ENCODE assay signal across 10 cellular contexts in genomic region chr2:174750923-174751441, GRCh38. TPM values are rescaled to one million over a fixed set of nuclear protein-coding genes. Genes with fewer than 3 reads are reported as not detected.
DNase-seq lines count a peak whose midpoint lies in the region; ATAC-seq and TF ChIP-seq lines count a peak whose summit lies in the region.
"Had no signal": no experiment of that assay in that cellular context is flagged by ENCODE, and none has a peak within 500 bp of the region (broad histone marks: within the 10 kb centered on the region; RNA-seq: fewer than 3 reads in every experiment).

No MANE protein-coding gene starts in this region.

- no peaks in the 10 kb centered on the region for H3K36me3 Mint-ChIP-seq in activated CD4-positive, alpha-beta memory T cell treated with anti-CD3 and anti-CD28 coated beads for 36 hours

- intact Hi-C loops in activated CD4-positive, alpha-beta memory T cell treated with anti-CD3 and anti-CD28 coated beads for 36 hours (cut with micrococcal nuclease) = loop anchor here (2.0 to 5.0 kb wide), 5 partner anchors 20 to 476 kb away; no protein-coding TSS in a partner anchor
- intact Hi-C loops in ovary (cut with DNase I) = no loop called here

- no peaks in the 10 kb centered on the region for H3K9me3 Mint-ChIP-seq in activated CD4-positive, alpha-beta memory T cell treated with anti-CD3 and anti-CD28 coated beads for 36 hours

- H3K4me3 ChIP-seq in ovary = no peak overlapping the region
- H3K4me3 ChIP-seq: ascending aorta, lung had no signal

- CTCF ChIA-PET in activated CD4-positive, alpha-beta memory T cell treated with anti-CD3 and anti-CD28 coated beads for 36 hours (lab: Charles Lee) = interaction anchor here (0.6 to 5.1 kb wide), 13 partner anchors 13 to 254 kb away, joined by 3 to 97 read pairs (median 4); partner anchors contain the start of genes CHN1 and CHRNA1

- H3K27me3 ChIP-seq in ovary = no peaks in the 10 kb centered on the region
- H3K27me3 ChIP-seq: ascending aorta had no signal

- WGBS in ovary, 3 donors = 87 to 91% (median 88%) methylated on average over 5 of the region's 5 CpGs

- TF ChIP-seq POLR2A in ovary (IDR thresholded peaks at IDR 0.05) = no peak

- peak overlapping the region; percentile 28 for H3K4me3 Mint-ChIP-seq in activated CD4-positive, alpha-beta memory T cell treated with anti-CD3 and anti-CD28 coated beads for 36 hours

- H3K9me3 ChIP-seq in ovary = no peaks in the 10 kb centered on the region
- H3K9me3 ChIP-seq: ascending aorta had no signal

- H3K27ac ChIP-seq in ovary = no peak overlapping the region
- H3K27ac ChIP-seq: ascending aorta had no signal

- H3K4me1 Mint-ChIP-seq in activated CD4-positive, alpha-beta memory T cell treated with anti-CD3 and anti-CD28 coated beads for 36 hours (ENCODE audit: low read depth) = peaks cover 48% of the 10 kb centered on the region

- H3K4me1 ChIP-seq in ovary (ENCODE audit: insufficient read depth) = no peaks in the 10 kb centered on the region
- H3K4me1 ChIP-seq: ascending aorta had no signal

- peak; percentile 43 for ATAC-seq in HG03064 (IDR thresholded peaks at IDR 0.05; ENCODE audit: low read depth, unreplicated experiment)

- DNase-seq in activated effector memory CD4-positive, alpha-beta T cell treated with anti-CD3 and anti-CD28 coated beads, Interleukin-2, amount 50 U/mL, for 16 hours = peak; percentile 78
- no peak for DNase-seq in activated effector memory CD4-positive, alpha-beta T cell treated with Interleukin-2 at 50 U/mL for 16 hours
- peak; percentile 69 for DNase-seq in activated CD4-positive, alpha-beta memory T cell treated with anti-CD3 and anti-CD28 coated beads for 36 hours
- peak; percentile 50 for DNase-seq in stimulated activated naive CD4-positive, alpha-beta T cell treated with Interleukin-2 at 50 U/mL for 16 hours (lab: John Stamatoyannopoulos, UW)
- no peak for DNase-seq in ovary
- DNase-seq in NCI-H748 treated with DMSO at 0.1 percent for 48 hours (lab: John Stamatoyannopoulos, UW) = no peak
- DNase-seq in 8988T = no peak

- POLR2A ChIA-PET in activated CD4-positive, alpha-beta memory T cell treated with anti-CD3 and anti-CD28 coated beads for 36 hours (lab: Charles Lee) = interaction anchor here (1.3 kb wide), 1 partner anchor 254 kb away, joined by 4 read pairs; the partner anchor contains the start of gene CHN1

- peak overlapping the region; percentile 72 for H3K27ac Mint-ChIP-seq in activated CD4-positive, alpha-beta memory T cell treated with anti-CD3 and anti-CD28 coated beads for 36 hours

- no peak for TF ChIP-seq CTCF in ovary (IDR thresholded peaks at IDR 0.05)

- TF ChIP-seq EP300 in ovary (IDR thresholded peaks at IDR 0.05) = no peak

- no peaks in the 10 kb centered on the region for H3K36me3 ChIP-seq in ovary
- H3K36me3 ChIP-seq: ascending aorta had no signal

- H3K27me3 Mint-ChIP-seq in activated CD4-positive, alpha-beta memory T cell treated with anti-CD3 and anti-CD28 coated beads for 36 hours = peaks cover 2% of the 10 kb centered on the region

RNA-seq across cellular contexts. Expression of gene CHRNA1, which starts 13.3 kb away (rescaled TPM):
- not detected for total RNA-seq in activated CD4-positive, alpha-beta memory T cell treated with anti-CD3 and anti-CD28 coated beads for 36 hours
- 1 to 10 TPM in 1 of 7 donors, not detected in 6; 1.4 TPM for total RNA-seq in ovary
- polyA plus RNA-seq in ovary = under 1 TPM; 0.05 to 0.45 TPM
- total RNA-seq: ascending aorta, lung had no signal

Comparison
In these comparisons a context has a peak if more than half of its experiments do, and no peak if none do; other contexts are left out.
1. DNase-seq: peak in activated effector memory CD4-positive, alpha-beta T cell treated with anti-CD3 and anti-CD28 coated beads, Interleukin-2, amount 50 U/mL, for 16 hours (single experiment), activated CD4-positive, alpha-beta memory T cell treated with anti-CD3 and anti-CD28 coated beads for 36 hours (single experiment) and stimulated activated naive CD4-positive, alpha-beta T cell treated with Interleukin-2 at 50 U/mL for 16 hours (single experiment); none in activated effector memory CD4-positive, alpha-beta T cell treated with Interleukin-2 at 50 U/mL for 16 hours (single experiment), ovary (0 of 5), NCI-H748 treated with DMSO at 0.1 percent for 48 hours (single experiment) and 8988T (single experiment).